11 cellular contexts compared by ENCODE assay signal in genomic region chr1:168428063-168428731, GRCh38.
DNase-seq lines count a peak whose midpoint lies in the region; ATAC-seq and TF ChIP-seq lines count a peak whose summit lies in the region.
"Had no signal": no experiment of that assay in that cellular context is flagged by ENCODE, and none has a peak within 500 bp of the region (broad histone marks: within the 10 kb centered on the region; RNA-seq: fewer than 3 reads in every experiment).

No MANE protein-coding gene starts in this region.

- H3K27me3 ChIP-seq in gastrocnemius medialis = no peaks in the 10 kb centered on the region

- in situ Hi-C loops in gastrocnemius medialis (cut with MboI; ENCODE audit: low sequenced_read_pairs in 4 of 4) = loop anchor here in 1 of 4 donors (25.0 kb wide), 2 partner anchors 134 to 909 kb away; no protein-coding TSS in a partner anchor

- H3K9me3 ChIP-seq in gastrocnemius medialis = no peaks in the 10 kb centered on the region

- DNase-seq in GM03348 (ENCODE audit: low spot score) = peak; percentile 80
- DNase-seq in cardiac fibroblast (ENCODE audit: low read depth in 2 of 2) = peak; percentile 31 to 81
- peak; percentile 45 for DNase-seq in iPS-NIHi11 (ENCODE audit: low spot score)
- peak in 1 of 2 donors; percentile 18 for DNase-seq in gastrocnemius medialis
- no peak for DNase-seq in medulla oblongata (ENCODE audit: extremely low spot score)
- DNase-seq in nucleus accumbens (lab: John Stamatoyannopoulos, UW) = no peak
- DNase-seq in amniotic stem cell (lab: John Stamatoyannopoulos, UW) = no peak
- DNase-seq: activated T-cell treated with anti-CD3 and anti-CD28 coated beads, Interleukin-2, amount 50 U/mL, for 24 hours; CD4-positive, CD25-positive, alpha-beta regulatory T cell; NCI-H2081 had no signal

- no peak for TF ChIP-seq POLR2A in gastrocnemius medialis (IDR thresholded peaks at IDR 0.05)

- peaks cover 12 to 22% of the 10 kb centered on the region in 2 donors for H3K4me1 ChIP-seq in gastrocnemius medialis

- intact Hi-C loops in gastrocnemius medialis (cut with DNase I; ENCODE audit: low total_unique reads) = no loop called here

- H3K36me3 ChIP-seq in gastrocnemius medialis = no peaks in the 10 kb centered on the region

- H3K27ac ChIP-seq in gastrocnemius medialis = peak overlapping the region in 2 of 4 donors; percentile 5 to 66

- TF ChIP-seq CTCF in cardiac fibroblast (IDR thresholded peaks at IDR 0.05; ENCODE audit: low read depth, low read length) = no peak
- TF ChIP-seq CTCF in gastrocnemius medialis (IDR thresholded peaks at IDR 0.05 in 4 of 5, conservative IDR thresholded peaks at IDR 0.05 in 1 of 5) = no peak

- ATAC-seq in gastrocnemius medialis (peak; percentile 44 to 79), HG03039 (IDR thresholded peaks at IDR 0.05; ENCODE audit: unreplicated experiment) (no peak)

- H3K4me3 ChIP-seq in cardiac fibroblast (replicated peaks in 1 of 2; ENCODE audit: low read depth in 2 of 2, low read length in 2 of 2) = no peak overlapping the region
- no peak overlapping the region for H3K4me3 ChIP-seq in gastrocnemius medialis

Comparison
In these comparisons a context has a peak if more than half of its experiments do, and no peak if none do; other contexts are left out.
1. DNase-seq: peak in GM03348 (single experiment), cardiac fibroblast (2 of 2) and iPS-NIHi11 (single experiment); none in medulla oblongata (single experiment), nucleus accumbens (0 of 56) and amniotic stem cell (single experiment).